ENCODE assay signal across 12 cellular contexts in genomic region chr12:68772714-68773113, GRCh38. TPM values are rescaled to one million over a fixed set of nuclear protein-coding genes. Genes with fewer than 3 reads are reported as not detected.
DNase-seq lines count a peak whose midpoint lies in the region; ATAC-seq and TF ChIP-seq lines count a peak whose summit lies in the region.
"Had no signal": no experiment of that assay in that cellular context is flagged by ENCODE, and none has a peak within 500 bp of the region (broad histone marks: within the 10 kb centered on the region; RNA-seq: fewer than 3 reads in every experiment).

No MANE protein-coding gene starts in this region.

- no peak for ATAC-seq in CD8-positive, alpha-beta T cell
- ATAC-seq in HG03432 (IDR thresholded peaks at IDR 0.05; ENCODE audit: unreplicated experiment) = peak; percentile 51
- no peak for ATAC-seq in central memory CD8-positive, alpha-beta T cell (replicated peaks; ENCODE audit: extremely low read depth, poor library complexity, severe bottlenecking)
- ATAC-seq: gastroesophageal sphincter, right lobe of liver had no signal

- H3K27me3 Mint-ChIP-seq in CD8-positive, alpha-beta T cell (ENCODE audit: low read depth) = no peaks in the 10 kb centered on the region
- no peaks in the 10 kb centered on the region for H3K27me3 Mint-ChIP-seq in central memory CD8-positive, alpha-beta T cell

- TF ChIP-seq CTCF in CD8-positive, alpha-beta T cell (IDR thresholded peaks at IDR 0.05) = no peak

- peak overlapping the region; percentile 2 for H3K4me3 ChIP-seq in CD8-positive, alpha-beta T cell (ENCODE audit: low read depth, low read length)
- H3K4me3 ChIP-seq: ascending aorta, gastroesophageal sphincter, right lobe of liver had no signal

- peaks cover 14% of the 10 kb centered on the region for H3K4me1 ChIP-seq in CD8-positive, alpha-beta T cell (ENCODE audit: insufficient read depth, low read length)
- H3K4me1 ChIP-seq: ascending aorta, gastroesophageal sphincter, right lobe of liver had no signal

- no peaks in the 10 kb centered on the region for H3K9me3 ChIP-seq in CD8-positive, alpha-beta T cell (ENCODE audit: low read length)
- H3K9me3 ChIP-seq: ascending aorta, gastroesophageal sphincter, right lobe of liver had no signal

- H3K36me3 ChIP-seq in CD8-positive, alpha-beta T cell (ENCODE audit: insufficient read depth, low read length) = no peaks in the 10 kb centered on the region
- H3K36me3 ChIP-seq: ascending aorta, right lobe of liver had no signal

- H3K9me3 Mint-ChIP-seq in CD8-positive, alpha-beta T cell = no peaks in the 10 kb centered on the region
- no peaks in the 10 kb centered on the region for H3K9me3 Mint-ChIP-seq in central memory CD8-positive, alpha-beta T cell

- CTCF ChIA-PET in CD8-positive, alpha-beta T cell (lab: Charles Lee) = interaction anchor here (0.8 kb wide), 1 partner anchor 36 kb away, joined by 4 read pairs; the partner anchor contains the start of gene MDM2

- POLR2A ChIA-PET in CD8-positive, alpha-beta T cell (lab: Charles Lee) = interaction anchor here (0.7 to 1.5 kb wide), 3 partner anchors 9 to 35 kb away, joined by 3 read pairs; no protein-coding TSS in a partner anchor

- intact Hi-C loops in CD8-positive, alpha-beta T cell (cut with DNase I, micrococcal nuclease) = loop anchor here in 1 of 2 experiments (2.0 to 5.0 kb wide), 2 partner anchors 26 to 35 kb away; partner anchors contain the start of genes MDM2 and SLC35E3

- peak overlapping the region; percentile 94 for H3K27ac Mint-ChIP-seq in CD8-positive, alpha-beta T cell
- H3K27ac Mint-ChIP-seq in central memory CD8-positive, alpha-beta T cell (ENCODE audit: low read depth) = no peak overlapping the region

- peaks cover 2% of the 10 kb centered on the region for H3K36me3 Mint-ChIP-seq in CD8-positive, alpha-beta T cell
- H3K36me3 Mint-ChIP-seq in central memory CD8-positive, alpha-beta T cell (ENCODE audit: insufficient read depth) = no peaks in the 10 kb centered on the region

- peaks cover 25% of the 10 kb centered on the region for H3K4me1 Mint-ChIP-seq in CD8-positive, alpha-beta T cell (ENCODE audit: low read depth)
- H3K4me1 Mint-ChIP-seq in central memory CD8-positive, alpha-beta T cell = peaks cover 9% of the 10 kb centered on the region

- no peaks in the 10 kb centered on the region for H3K27me3 ChIP-seq in CD8-positive, alpha-beta T cell (ENCODE audit: insufficient read depth, low read length)
- H3K27me3 ChIP-seq: ascending aorta, gastroesophageal sphincter, right lobe of liver had no signal

- no peak overlapping the region for H3K27ac ChIP-seq in CD8-positive, alpha-beta T cell (ENCODE audit: low read depth, low read length)
- H3K27ac ChIP-seq: ascending aorta, gastroesophageal sphincter, right lobe of liver had no signal

- peak in 1 of 7 experiments; percentile 49 for DNase-seq in CD8-positive, alpha-beta T cell
- peak; percentile 12 for DNase-seq in GM19238 (ENCODE audit: insufficient read length, low spot score)
- DNase-seq in central memory CD8-positive, alpha-beta T cell (ENCODE audit: low spot score in 2 of 2) = no peak
- no peak for DNase-seq in retina
- no peak for DNase-seq in NCI-H69 (lab: John Stamatoyannopoulos, UW)
- no peak for DNase-seq in NCI-H748 (lab: John Stamatoyannopoulos, UW; ENCODE audit: unreplicated experiment)
- DNase-seq in kidney glomerular epithelial cell (lab: John Stamatoyannopoulos, UW) = no peak
- DNase-seq: T-helper 9 cell had no signal

- H3K4me3 Mint-ChIP-seq in CD8-positive, alpha-beta T cell = peak overlapping the region; percentile 71
- peak overlapping the region; percentile 4 for H3K4me3 Mint-ChIP-seq in central memory CD8-positive, alpha-beta T cell

RNA-seq across cellular contexts. Expression of gene SLC35E3, which starts 26.7 kb away (rescaled TPM):
- total RNA-seq in CD8-positive, alpha-beta T cell = 1 to 10 TPM; 4.0 to 5.7 TPM

RNA-seq across cellular contexts. Expression of gene MDM2, which starts 35.3 kb away (rescaled TPM):
- total RNA-seq in CD8-positive, alpha-beta T cell = 10 to 100 TPM; 95.1 to 98.0 TPM
